ENCODE assay signal across 22 cellular contexts in genomic region chr6:111732390-111732789, GRCh38.
A peak's percentile ranks its signal among the peaks of the same experiment; 100 is the strongest.
DNase-seq lines count a peak whose midpoint lies in the region; ATAC-seq lines count a peak whose summit lies in the region.
"Had no signal": no experiment of that assay in that cellular context is flagged by ENCODE, and none has a peak within 500 bp of the region (broad histone marks: within the 10 kb centered on the region; RNA-seq: fewer than 3 reads in every experiment).

No MANE protein-coding gene starts in this region.

- H3K4me3 ChIP-seq in CD8-positive, alpha-beta memory T cell (ENCODE audit: low read length): no peak overlapping the region
- H3K4me3 ChIP-seq: esophagus muscularis mucosa, HAP-1, left ventricle myocardium inferior had no signal

- DNase-seq in activated CD4-positive, alpha-beta T cell treated with anti-CD3 and anti-CD28 coated beads for 36 hours: no peak
- DNase-seq in activated CD4-positive, alpha-beta T cell treated with anti-CD3 and anti-CD28 coated beads, Interleukin-2, amount 50 U/mL, for 4 hours: no peak
- DNase-seq in CD8-positive, alpha-beta memory T cell: no peak
- no peak for DNase-seq in natural killer cell treated with Interleukin-12 subunit alpha and Interleukin-12 subunit beta and Interleukin-15 and Interleukin-18, amount 100 ng/mL, for 72 hours (ENCODE audit: low spot score)
- DNase-seq in H4 (ENCODE audit: low spot score) (no peak), GM03348 (ENCODE audit: low spot score) (no peak), NCI-H2107 treated with DMSO at 0.1 percent for 48 hours (lab: John Stamatoyannopoulos, UW; ENCODE audit: unreplicated experiment) (no peak)
- DNase-seq: activated CD4-positive, CD25-positive, alpha-beta regulatory T cell; brain microvascular endothelial cell; DMS53; effector memory CD4-positive, alpha-beta T cell; left ventricle myocardium inferior; NCI-H1694; NCI-H69; nephron progenitor cell; SJCRH30; trophoblast cell had no signal

- intact Hi-C loops in activated CD4-positive, alpha-beta T cell treated with anti-CD3 and anti-CD28 coated beads for 36 hours (cut with DNase I, micrococcal nuclease): no loop called here

- H3K4me1 ChIP-seq in CD8-positive, alpha-beta memory T cell (ENCODE audit: insufficient read depth, low read length): peaks cover 83% of the 10 kb centered on the region
- H3K4me1 ChIP-seq: HAP-1 had no signal

- H3K4me1 Mint-ChIP-seq in activated CD4-positive, alpha-beta T cell treated with anti-CD3 and anti-CD28 coated beads for 36 hours: peaks cover 85% of the 10 kb centered on the region
- H3K4me1 Mint-ChIP-seq in CD8-positive, alpha-beta memory T cell: peaks cover 92 to 97% (median 95%) of the 10 kb centered on the region in 3 donors
- H3K4me1 Mint-ChIP-seq in natural killer cell treated with Interleukin-12 subunit alpha and Interleukin-12 subunit beta and Interleukin-15 and Interleukin-18, amount 100 ng/mL, for 72 hours (ENCODE audit: low read depth in 2 of 2): peaks cover 76 to 82% of the 10 kb centered on the region in 2 donors

- CTCF ChIA-PET in activated CD4-positive, alpha-beta T cell treated with anti-CD3 and anti-CD28 coated beads for 36 hours (lab: Charles Lee): no interaction called here
- CTCF ChIA-PET in CD8-positive, alpha-beta memory T cell (lab: Charles Lee): interaction anchor here (0.8 to 1.0 kb wide), 2 partner anchors 15 to 46 kb away, joined by 3 to 4 read pairs; no protein-coding TSS in a partner anchor

- peaks cover 16% of the 10 kb centered on the region for H3K9me3 Mint-ChIP-seq in activated CD4-positive, alpha-beta T cell treated with anti-CD3 and anti-CD28 coated beads for 36 hours (ENCODE audit: low read depth)
- H3K9me3 Mint-ChIP-seq in CD8-positive, alpha-beta memory T cell: peaks cover 0 to 12% (median 10%) of the 10 kb centered on the region in 5 donors
- no peaks in the 10 kb centered on the region for H3K9me3 Mint-ChIP-seq in natural killer cell treated with Interleukin-12 subunit alpha and Interleukin-12 subunit beta and Interleukin-15 and Interleukin-18, amount 100 ng/mL, for 72 hours

- no peaks in the 10 kb centered on the region for H3K27me3 Mint-ChIP-seq in activated CD4-positive, alpha-beta T cell treated with anti-CD3 and anti-CD28 coated beads for 36 hours
- no peaks in the 10 kb centered on the region for H3K27me3 Mint-ChIP-seq in CD8-positive, alpha-beta memory T cell
- H3K27me3 Mint-ChIP-seq in natural killer cell treated with Interleukin-12 subunit alpha and Interleukin-12 subunit beta and Interleukin-15 and Interleukin-18, amount 100 ng/mL, for 72 hours: no peaks in the 10 kb centered on the region

- peaks cover 10% of the 10 kb centered on the region for H3K9me3 ChIP-seq in CD8-positive, alpha-beta memory T cell (ENCODE audit: low read length)
- H3K9me3 ChIP-seq: HAP-1 had no signal

- H3K4me3 Mint-ChIP-seq in activated CD4-positive, alpha-beta T cell treated with anti-CD3 and anti-CD28 coated beads for 36 hours: no peak overlapping the region
- H3K4me3 Mint-ChIP-seq in CD8-positive, alpha-beta memory T cell: peak overlapping the region in 4 of 7 donors; percentile 7 to 52 (median 23)
- H3K4me3 Mint-ChIP-seq in natural killer cell treated with Interleukin-12 subunit alpha and Interleukin-12 subunit beta and Interleukin-15 and Interleukin-18, amount 100 ng/mL, for 72 hours: peak overlapping the region; percentile 69

- ATAC-seq in activated CD4-positive, alpha-beta T cell treated with anti-CD3 and anti-CD28 coated beads for 36 hours: no peak
- ATAC-seq in natural killer cell treated with Interleukin-12 subunit alpha and Interleukin-12 subunit beta and Interleukin-15 and Interleukin-18, amount 100 ng/mL, for 72 hours: no peak
- ATAC-seq: sciatic nerve had no signal

- H3K27ac ChIP-seq in CD8-positive, alpha-beta memory T cell (ENCODE audit: low read depth, low read length): no peak overlapping the region
- H3K27ac ChIP-seq in cingulate gyrus (ENCODE audit: low read depth, low read length): peak overlapping the region; percentile 82
- H3K27ac ChIP-seq: 22Rv1, brain microvascular endothelial cell, esophagus muscularis mucosa had no signal

- POLR2A ChIA-PET in activated CD4-positive, alpha-beta T cell treated with anti-CD3 and anti-CD28 coated beads for 36 hours (lab: Charles Lee): no interaction called here
- POLR2A ChIA-PET in CD8-positive, alpha-beta memory T cell (lab: Charles Lee): no interaction called here

- no peaks in the 10 kb centered on the region for H3K27me3 ChIP-seq in CD8-positive, alpha-beta memory T cell (ENCODE audit: insufficient read depth, low read length, poor library complexity, severe bottlenecking)
- H3K27me3 ChIP-seq: brain microvascular endothelial cell, esophagus muscularis mucosa, SJCRH30 had no signal

- peaks cover 88% of the 10 kb centered on the region for H3K36me3 Mint-ChIP-seq in activated CD4-positive, alpha-beta T cell treated with anti-CD3 and anti-CD28 coated beads for 36 hours (ENCODE audit: low read depth)
- peaks cover 38 to 92% (median 39%) of the 10 kb centered on the region in 3 donors for H3K36me3 Mint-ChIP-seq in CD8-positive, alpha-beta memory T cell
- peaks cover 21% of the 10 kb centered on the region for H3K36me3 Mint-ChIP-seq in natural killer cell treated with Interleukin-12 subunit alpha and Interleukin-12 subunit beta and Interleukin-15 and Interleukin-18, amount 100 ng/mL, for 72 hours

- H3K36me3 ChIP-seq in CD8-positive, alpha-beta memory T cell (ENCODE audit: insufficient read depth, low read length): peaks cover 19% of the 10 kb centered on the region
- H3K36me3 ChIP-seq: brain microvascular endothelial cell, esophagus muscularis mucosa, HAP-1, left ventricle myocardium inferior, SJCRH30 had no signal

- peak overlapping the region; percentile 61 for H3K27ac Mint-ChIP-seq in activated CD4-positive, alpha-beta T cell treated with anti-CD3 and anti-CD28 coated beads for 36 hours
- peak overlapping the region; percentile 81 to 100 (median 95) for H3K27ac Mint-ChIP-seq in CD8-positive, alpha-beta memory T cell
- peak overlapping the region in 1 of 2 donors; percentile 85 for H3K27ac Mint-ChIP-seq in natural killer cell treated with Interleukin-12 subunit alpha and Interleukin-12 subunit beta and Interleukin-15 and Interleukin-18, amount 100 ng/mL, for 72 hours
